1 cellular context compared by ENCODE assay signal in genomic region chr7:117402109-117402508, GRCh38.
TF ChIP-seq lines count a peak whose summit lies in the region.

No MANE protein-coding gene starts in this region.

TF ChIP-seq in IMR-90, 13 proteins besides CTCF, POLR2A, EP300 and RAD21:
- TF ChIP-seq RCOR1 (IDR thresholded peaks at IDR 0.05; ENCODE audit: insufficient replicate concordance, low read length) (no peak), RFX5 (IDR thresholded peaks at IDR 0.05; ENCODE audit: low read depth, low read length) (no peak), CHD1 (IDR thresholded peaks at IDR 0.05; ENCODE audit: low read depth, low read length) (no peak), MXI1 (IDR thresholded peaks at IDR 0.05; ENCODE audit: borderline replicate concordance, low read depth, low read length) (no peak)
